ENCODE assay signal across 8 cellular contexts in genomic region chr16:57984443-57985203, GRCh38. TPM values are rescaled to one million over a fixed set of nuclear protein-coding genes. Genes with fewer than 3 reads are reported as not detected.
A peak's percentile ranks its signal among the peaks of the same experiment; 100 is the strongest.
DNase-seq lines count a peak whose midpoint lies in the region; ATAC-seq, FAIRE-seq and TF ChIP-seq lines count a peak whose summit lies in the region.

No MANE protein-coding gene starts in this region.

- intact Hi-C loops in kidney (cut with DNase I): no loop called here

- FAIRE-seq in kidney (lab: Jason Lieb, UNC): no peak

- no peaks in the 10 kb centered on the region for H3K9me3 ChIP-seq in kidney (ENCODE audit: control insufficient read depth in 1 of 2, low read length in 2 of 2)

- H3K4me3 ChIP-seq in kidney (ENCODE audit: low read length in 2 of 2): peak overlapping the region; percentile 29 to 53

- ATAC-seq in GM18867 (IDR thresholded peaks at IDR 0.05; ENCODE audit: unreplicated experiment) (peak; percentile 73), HG03175 (IDR thresholded peaks at IDR 0.05; ENCODE audit: unreplicated experiment) (peak; percentile 71)

- peaks cover 0 to 10% of the 10 kb centered on the region in 2 donors for H3K4me1 ChIP-seq in kidney (ENCODE audit: control insufficient read depth in 1 of 2, insufficient read depth in 1 of 2, low read depth in 1 of 2, low read length in 2 of 2)

- no peak overlapping the region for H3K9ac ChIP-seq in kidney (ENCODE audit: low read length in 2 of 2)

- no peaks in the 10 kb centered on the region for H3K36me3 ChIP-seq in kidney (ENCODE audit: control insufficient read depth in 1 of 2, insufficient read depth in 2 of 2, low read length in 2 of 2)

- H3K27ac ChIP-seq in kidney (ENCODE audit: low read depth in 2 of 2, low read length in 2 of 2): no peak overlapping the region

- TF ChIP-seq CTCF in kidney (IDR thresholded peaks at IDR 0.05; ENCODE audit: borderline replicate concordance, extremely low read depth, insufficient read depth): no peak

- peak; percentile 76 to 88 (median 82) for DNase-seq in activated CD4-positive, CD25-positive, alpha-beta regulatory T cell (lab: John Stamatoyannopoulos, UW)
- DNase-seq in central memory CD4-positive, alpha-beta T cell: peak; percentile 90
- peak; percentile 95 for DNase-seq in kidney
- peak; percentile 96 for DNase-seq in stimulated activated CD4-positive, alpha-beta T cell treated with anti-CD3 and anti-CD28 coated beads, Interleukin-15, amount 100 ng/mL, for 24 hours
- no peak for DNase-seq in NCI-H2171 (lab: John Stamatoyannopoulos, UW)
- no peak for DNase-seq in putamen (ENCODE audit: low spot score)

RNA-seq across cellular contexts. Expression of gene CNGB1, which starts 13.7 kb away (rescaled TPM):
- total RNA-seq in kidney: not detected
- polyA plus RNA-seq in kidney (ENCODE audit: insufficient read depth, low read depth, low replicate concordance): not detected

RNA-seq across cellular contexts. Expression of gene ZNF319, which starts 15.8 kb away (rescaled TPM):
- 10.9 TPM for total RNA-seq in kidney
- 2.9 TPM for polyA plus RNA-seq in kidney (ENCODE audit: insufficient read depth, low read depth, low replicate concordance)

RNA-seq across cellular contexts. Expression of gene USB1, which starts 16.6 kb away (rescaled TPM):
- 32.8 TPM for total RNA-seq in kidney
- polyA plus RNA-seq in kidney (ENCODE audit: insufficient read depth, low read depth, low replicate concordance): 18.3 TPM

RNA-seq across cellular contexts. Expression of gene MMP15, which starts 40.9 kb away (rescaled TPM):
- total RNA-seq in kidney: 31.4 TPM
- polyA plus RNA-seq in kidney (ENCODE audit: insufficient read depth, low read depth, low replicate concordance): 19.1 TPM

Comparison
In these comparisons a context has a peak if more than half of its experiments do, and no peak if none do; other contexts are left out.
1. DNase-seq: peak in activated CD4-positive, CD25-positive, alpha-beta regulatory T cell (4 of 4), central memory CD4-positive, alpha-beta T cell (single experiment), kidney (single experiment) and stimulated activated CD4-positive, alpha-beta T cell treated with anti-CD3 and anti-CD28 coated beads, Interleukin-15, amount 100 ng/mL, for 24 hours (single experiment); none in NCI-H2171 (single experiment) and putamen (single experiment).